In the genomic region with DNA sequence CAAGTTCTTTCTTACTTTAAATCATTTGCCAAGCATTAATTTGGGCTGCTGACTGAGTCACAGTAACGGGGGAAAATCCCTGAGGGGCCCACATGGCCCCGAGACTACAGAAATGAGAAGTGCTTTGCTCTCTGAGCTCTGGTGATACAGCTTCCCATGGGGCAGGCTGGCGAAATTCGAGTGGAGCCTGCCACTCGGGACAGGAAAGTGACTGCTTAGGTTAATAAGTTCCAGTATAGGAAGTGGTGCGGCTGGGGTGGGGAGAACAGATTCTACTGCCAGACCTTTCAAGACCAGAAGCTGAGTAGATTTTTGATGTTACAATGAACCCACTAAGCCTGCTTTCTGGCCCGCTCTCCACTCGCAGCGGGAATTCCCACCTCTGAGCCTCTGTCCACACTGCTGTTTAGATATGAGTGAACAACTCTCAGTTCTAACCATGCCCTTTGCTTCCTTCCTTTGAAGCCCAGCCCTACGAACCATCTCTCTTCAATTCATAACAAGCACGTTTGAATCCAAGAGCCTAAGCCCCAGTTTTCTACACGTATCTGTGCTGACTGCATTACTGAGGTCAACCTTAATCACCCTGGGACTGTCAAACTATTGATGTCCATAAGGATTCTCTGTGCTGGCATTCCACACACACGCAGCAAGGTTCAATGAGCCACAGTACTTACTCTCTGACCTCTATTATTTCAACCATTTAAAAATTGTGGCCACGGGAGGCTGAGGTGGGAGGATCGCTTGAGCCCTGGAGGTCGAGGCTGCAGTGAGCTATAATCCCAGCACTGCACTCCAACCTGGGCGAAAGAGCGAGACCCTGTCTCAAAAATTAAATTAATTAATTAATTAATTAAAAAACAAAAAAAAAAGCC, we compare ENCODE assay signal across 8 cellular contexts. TPM values are rescaled to one million over a fixed set of nuclear protein-coding genes. Genes with fewer than 3 reads are reported as not detected.
A peak's percentile ranks its signal among the peaks of the same experiment; 100 is the strongest.
DNase-seq lines count a peak whose midpoint lies in the region; ATAC-seq lines count a peak whose summit lies in the region.

No MANE protein-coding gene starts in this region.

- intact Hi-C loops in activated CD4-positive, alpha-beta T cell treated with anti-CD3 and anti-CD28 coated beads for 36 hours (cut with DNase I, micrococcal nuclease) = loop anchor here (1.0 to 10.0 kb wide), 7 partner anchors 9 to 732 kb away; partner anchors contain the start of genes SPEN (in 2 of the 2) and SZRD1 (in 1 of the 2)
- intact Hi-C loops in sciatic nerve (cut with DNase I) = no loop called here

- H3K27ac Mint-ChIP-seq in activated CD4-positive, alpha-beta T cell treated with anti-CD3 and anti-CD28 coated beads for 36 hours = peak overlapping the region; percentile 98
- peak overlapping the region; percentile 80 to 86 for H3K27ac Mint-ChIP-seq in effector memory CD8-positive, alpha-beta T cell

- H3K27me3 Mint-ChIP-seq in activated CD4-positive, alpha-beta T cell treated with anti-CD3 and anti-CD28 coated beads for 36 hours = no peaks in the 10 kb centered on the region
- no peaks in the 10 kb centered on the region for H3K27me3 Mint-ChIP-seq in effector memory CD8-positive, alpha-beta T cell

- H3K4me1 Mint-ChIP-seq in activated CD4-positive, alpha-beta T cell treated with anti-CD3 and anti-CD28 coated beads for 36 hours = peaks cover 83% of the 10 kb centered on the region
- peaks cover 40 to 54% of the 10 kb centered on the region in 2 donors for H3K4me1 Mint-ChIP-seq in effector memory CD8-positive, alpha-beta T cell (ENCODE audit: low read depth in 2 of 2)

- ATAC-seq in HG03159 (IDR thresholded peaks at IDR 0.05; ENCODE audit: unreplicated experiment) (peak; percentile 59), sciatic nerve (peak; percentile 62)
- peak; percentile 79 for ATAC-seq in activated CD4-positive, alpha-beta T cell treated with anti-CD3 and anti-CD28 coated beads for 36 hours
- peak; percentile 77 for ATAC-seq in effector memory CD8-positive, alpha-beta T cell (replicated peaks)

- no peaks in the 10 kb centered on the region for H3K9me3 Mint-ChIP-seq in activated CD4-positive, alpha-beta T cell treated with anti-CD3 and anti-CD28 coated beads for 36 hours (ENCODE audit: low read depth)
- H3K9me3 Mint-ChIP-seq in effector memory CD8-positive, alpha-beta T cell = no peaks in the 10 kb centered on the region

- peaks cover 44% of the 10 kb centered on the region for H3K36me3 Mint-ChIP-seq in activated CD4-positive, alpha-beta T cell treated with anti-CD3 and anti-CD28 coated beads for 36 hours (ENCODE audit: low read depth)
- H3K36me3 Mint-ChIP-seq in effector memory CD8-positive, alpha-beta T cell (ENCODE audit: insufficient read depth) = peaks cover 24% of the 10 kb centered on the region

- CTCF ChIA-PET in activated CD4-positive, alpha-beta T cell treated with anti-CD3 and anti-CD28 coated beads for 36 hours (lab: Charles Lee) = interaction anchor here (0.6 to 2.0 kb wide), 4 partner anchors 9 to 478 kb away, joined by 3 to 17 read pairs (median 6); partner anchors contain the start of gene ZBTB17

- POLR2A ChIA-PET in activated CD4-positive, alpha-beta T cell treated with anti-CD3 and anti-CD28 coated beads for 36 hours (lab: Charles Lee) = interaction anchor here (0.6 to 5.1 kb wide), 8 partner anchors 9 to 275 kb away, joined by 3 to 77 read pairs (median 6); partner anchors contain the start of genes SPEN and ZBTB17

- peak overlapping the region; percentile 54 for H3K4me3 Mint-ChIP-seq in activated CD4-positive, alpha-beta T cell treated with anti-CD3 and anti-CD28 coated beads for 36 hours
- peak overlapping the region; percentile 49 to 70 for H3K4me3 Mint-ChIP-seq in effector memory CD8-positive, alpha-beta T cell

- DNase-seq in GM19238 (ENCODE audit: insufficient read length, low spot score) = peak; percentile 79
- peak; percentile 93 for DNase-seq in activated CD4-positive, alpha-beta T cell treated with anti-CD3 and anti-CD28 coated beads for 36 hours
- DNase-seq in effector memory CD8-positive, alpha-beta T cell = peak in 2 of 3 experiments; percentile 31 to 35
- DNase-seq in sciatic nerve (ENCODE audit: low spot score) = no peak
- no peak for DNase-seq in SKM-1 treated with dmso at 0.1 percent for 144 hours (lab: John Stamatoyannopoulos, UW; ENCODE audit: unreplicated experiment)
- no peak for DNase-seq in iPS-NIHi7 (ENCODE audit: extremely low spot score)
- DNase-seq in NCI-H524 treated with DMSO at 0.1 percent for 48 hours (lab: John Stamatoyannopoulos, UW) = no peak

RNA-seq across cellular contexts. Expression of gene ZBTB17, which starts 9.6 kb away (rescaled TPM):
- total RNA-seq in activated CD4-positive, alpha-beta T cell treated with anti-CD3 and anti-CD28 coated beads for 36 hours = 10 to 100 TPM; 47.7 to 48.3 TPM
- total RNA-seq in sciatic nerve = 37.7 TPM

RNA-seq across cellular contexts. Expression of gene SRARP, which starts 37.7 kb away (rescaled TPM):
- total RNA-seq in activated CD4-positive, alpha-beta T cell treated with anti-CD3 and anti-CD28 coated beads for 36 hours = not detected
- total RNA-seq in sciatic nerve = 0.18 TPM

RNA-seq across cellular contexts. Expression of gene HSPB7, which starts 51.5 kb away (rescaled TPM):
- not detected for total RNA-seq in activated CD4-positive, alpha-beta T cell treated with anti-CD3 and anti-CD28 coated beads for 36 hours
- total RNA-seq in sciatic nerve = 10.7 TPM

RNA-seq across cellular contexts. Expression of gene CLCNKA, which starts 55.5 kb away (rescaled TPM):
- total RNA-seq in activated CD4-positive, alpha-beta T cell treated with anti-CD3 and anti-CD28 coated beads for 36 hours = not detected
- total RNA-seq in sciatic nerve = 0.13 TPM

Comparison
In these comparisons a context has a peak if more than half of its experiments do, and no peak if none do; other contexts are left out.
1. DNase-seq: peak in GM19238 (single experiment), activated CD4-positive, alpha-beta T cell treated with anti-CD3 and anti-CD28 coated beads for 36 hours (single experiment) and effector memory CD8-positive, alpha-beta T cell (2 of 3); none in sciatic nerve (single experiment), SKM-1 treated with dmso at 0.1 percent for 144 hours (single experiment), iPS-NIHi7 (single experiment) and NCI-H524 treated with DMSO at 0.1 percent for 48 hours (single experiment).
2. RNA of gene HSPB7, which starts 51.5 kb away (total RNA-seq): 10.7 TPM in sciatic nerve (single experiment); not detected in activated CD4-positive, alpha-beta T cell treated with anti-CD3 and anti-CD28 coated beads for 36 hours; every median in the first group is over 10 times any median in the second.
3. Peak in every context shown above with its lines, with median percentiles within 50 percentile points of each other: ATAC-seq.